19 cellular contexts compared by ENCODE assay signal in genomic region chr7:55193245-55193644, GRCh38.
DNase-seq lines count a peak whose midpoint lies in the region; ATAC-seq, FAIRE-seq and TF ChIP-seq lines count a peak whose summit lies in the region.
"Had no signal": no experiment of that assay in that cellular context is flagged by ENCODE, and none has a peak within 500 bp of the region (broad histone marks: within the 10 kb centered on the region; RNA-seq: fewer than 3 reads in every experiment).

No MANE protein-coding gene starts in this region.

- no peak for TF ChIP-seq EP300 in H1 (IDR thresholded peaks at IDR 0.05; ENCODE audit: borderline replicate concordance in 1 of 2, low read depth in 2 of 2, low read length in 2 of 2)

- CTCF ChIA-PET in MCF 10A (lab: Yijun Ruan, JAX) (no interaction called here), mammary epithelial cell (lab: Charles Lee; ENCODE audit: low non-redundant PET) (no interaction called here), H1 (lab: Charles Lee; ENCODE audit: partially characterized antibody) (interaction anchor here (0.9 to 1.7 kb wide), 2 partner anchors 10 to 62 kb away, joined by 4 to 6 read pairs; no protein-coding TSS in a partner anchor)

- no peaks in the 10 kb centered on the region for H3K27me3 ChIP-seq in mammary epithelial cell (ENCODE audit: insufficient read depth, low read length)
- H3K27me3 ChIP-seq in H1 (replicated peaks in 1 of 4; ENCODE audit: control insufficient read depth in 3 of 4, extremely low read depth in 1 of 4, insufficient read depth in 3 of 4, low read length in 3 of 4) = no peaks in the 10 kb centered on the region
- H3K27me3 ChIP-seq in lower lobe of right lung (ENCODE audit: low read depth) = no peaks in the 10 kb centered on the region

- peak overlapping the region; percentile 5 for H3K27ac Mint-ChIP-seq in MCF 10A (ENCODE audit: low read depth, unreplicated experiment)
- H3K27ac Mint-ChIP-seq: activated B cell treated with CpG ODN at 0.5 μM for 24 hours; activated CD8-positive, alpha-beta T cell treated with anti-CD3 and anti-CD28 coated beads, Interleukin-2, amount 10 ng/mL, durations not matched to agents 7 days and 5 days; activated T-helper 1 cell treated with anti-CD3 and anti-CD28 coated beads, Interleukin-12 subunit alpha, Interleukin-12 subunit beta, Interleukin-2, Interleukin-4 antibody, amounts not matched to agents 30 ng/mL and 10 ng/mL and 1 ng/mL, durations not matched to agents 14 hours and 24 hours and 36 hours; nephron progenitor cell had no signal

- BruUV-seq in MCF 10A (replicated peaks; lab: Mats Ljungman, UMichigan) = no TSS peak
- BruUV-seq in mammary epithelial cell (replicated peaks; lab: Mats Ljungman, UMichigan) = no TSS peak

- H2BK5ac ChIP-seq in H1 (ENCODE audit: low read depth, low read length) = peak overlapping the region; percentile 77; the same call in 1 of the 2 replicates

- H3K36me3 ChIP-seq in mammary epithelial cell (ENCODE audit: insufficient read depth, low read length) (peaks cover 34% of the 10 kb centered on the region), H1 (ENCODE audit: control insufficient read depth in 2 of 4, insufficient read depth in 4 of 4, low read length in 3 of 4) (no peaks in the 10 kb centered on the region), lower lobe of right lung (peaks cover 17% of the 10 kb centered on the region)

- H3K4me1 Mint-ChIP-seq in MCF 10A (ENCODE audit: insufficient read depth, unreplicated experiment) = peaks cover 6% of the 10 kb centered on the region
- H3K4me1 Mint-ChIP-seq: activated B cell treated with CpG ODN at 0.5 μM for 24 hours had no signal

- no peak overlapping the region for H3K4ac ChIP-seq in H1 (replicated peaks; ENCODE audit: insufficient read length, low read depth, low read length)

- no peak overlapping the region for H4K8ac ChIP-seq in H1 (ENCODE audit: extremely low read depth, insufficient read depth, low read length)

- H3K9me3 ChIP-seq in mammary epithelial cell (replicated peaks; ENCODE audit: insufficient read depth, low read length) (no peaks in the 10 kb centered on the region), H1 (ENCODE audit: insufficient read depth in 2 of 2, low read depth in 1 of 2, low read length in 1 of 2) (no peaks in the 10 kb centered on the region), lower lobe of right lung (no peaks in the 10 kb centered on the region)

- no peak overlapping the region for H3K56ac ChIP-seq in H1 (replicated peaks; ENCODE audit: insufficient read length, low read depth, low read length)

- H3K9ac ChIP-seq in mammary epithelial cell (ENCODE audit: insufficient read depth, low read length) (no peak overlapping the region), H1 (replicated peaks in 1 of 4; ENCODE audit: extremely low read depth in 1 of 4, low read depth in 3 of 4, low read length in 3 of 4) (no peak overlapping the region)

- WGBS in mammary epithelial cell (ENCODE audit: low coverage, missing lambda C conversion rate) = 98% methylated on average over 8 of the region's 9 CpGs
- 93% methylated on average over 7 of the region's 9 CpGs; no CpG with 5 or more reads in 1 of the 2 experiments for WGBS in H1 (ENCODE audit: extremely low coverage in 1 of 2, insufficient coverage in 1 of 2, insufficient read length in 1 of 2, insufficient replicate concordance in 2 of 2, low coverage in 1 of 2, low lambda C conversion rate in 2 of 2, missing lambda C conversion rate in 1 of 2), 2 experiments

- no peak overlapping the region for H3K18ac ChIP-seq in H1 (ENCODE audit: extremely low read depth, low read length)

- H3K27ac ChIP-seq in mammary epithelial cell (ENCODE audit: insufficient read depth, low read depth, low read length) = no peak overlapping the region
- no peak overlapping the region for H3K27ac ChIP-seq in H1 (ENCODE audit: low read depth, low read length)
- peak overlapping the region; percentile 43 for H3K27ac ChIP-seq in lower lobe of right lung
- H3K27ac ChIP-seq: C4-2B had no signal

- no peaks in the 10 kb centered on the region for H3K9me3 Mint-ChIP-seq in MCF 10A (ENCODE audit: unreplicated experiment)
- H3K9me3 Mint-ChIP-seq: activated B cell treated with CpG ODN at 0.5 μM for 24 hours; activated T-helper 1 cell treated with anti-CD3 and anti-CD28 coated beads, Interleukin-12 subunit alpha, Interleukin-12 subunit beta, Interleukin-2, Interleukin-4 antibody, amounts not matched to agents 30 ng/mL and 10 ng/mL and 1 ng/mL, durations not matched to agents 14 hours and 24 hours and 36 hours; nephron progenitor cell had no signal

- no peak overlapping the region for H3K14ac ChIP-seq in H1 (ENCODE audit: insufficient read length)

- H3K79me1 ChIP-seq in H1 (ENCODE audit: low read depth, low read length) = no peaks in the 10 kb centered on the region

- no peak overlapping the region for H2BK12ac ChIP-seq in H1 (ENCODE audit: low read depth, low read length)

- H2AK5ac ChIP-seq in H1 (ENCODE audit: low read depth, low read length) = no peak overlapping the region; the same call in 1 of the 2 replicates

- TF ChIP-seq RAD21 in H1 (IDR thresholded peaks at IDR 0.05 in 1 of 2, conservative IDR thresholded peaks at IDR 0.05 in 1 of 2; ENCODE audit: low read depth in 2 of 2, low read length in 2 of 2) = no peak

- H3K23ac ChIP-seq in H1 (ENCODE audit: insufficient read length) = no peak overlapping the region

- no peak for FAIRE-seq in H1 (lab: Jason Lieb, UNC)

- no peak overlapping the region for H3K4me3 ChIP-seq in mammary epithelial cell (replicated peaks in 1 of 3; ENCODE audit: insufficient read depth in 1 of 3, low read depth in 2 of 3, low read length in 3 of 3)
- H3K4me3 ChIP-seq in H1 (ENCODE audit: extremely low read depth in 1 of 4, insufficient read depth in 2 of 4, low read depth in 3 of 4, low read length in 4 of 4) = no peak overlapping the region
- no peak overlapping the region for H3K4me3 ChIP-seq in lower lobe of right lung

- peak overlapping the region; percentile 15 for H2BK120ac ChIP-seq in H1 (replicated peaks; ENCODE audit: low read depth, low read length)

- H2AFZ ChIP-seq in mammary epithelial cell (ENCODE audit: low read depth, low read length) (no peak overlapping the region), H1 (ENCODE audit: low read length) (no peak overlapping the region)

- intact Hi-C loops in MCF 10A (cut with micrococcal nuclease) = no loop called here
- intact Hi-C loops in mammary epithelial cell (cut with micrococcal nuclease) = no loop called here
- intact Hi-C loops in lower lobe of right lung (cut with DNase I) = no loop called here

- H3K27me3 Mint-ChIP-seq in MCF 10A (ENCODE audit: insufficient read depth, unreplicated experiment) = no peaks in the 10 kb centered on the region
- H3K27me3 Mint-ChIP-seq: activated B cell treated with CpG ODN at 0.5 μM for 24 hours had no signal

- ATAC-seq in lower lobe of right lung = no peak
- no peak for ATAC-seq in HG03342 (IDR thresholded peaks at IDR 0.05; ENCODE audit: unreplicated experiment)
- ATAC-seq in HG03108 (IDR thresholded peaks at IDR 0.05; ENCODE audit: unreplicated experiment) = no peak
- ATAC-seq: activated CD8-positive, alpha-beta T cell treated with anti-CD3 and anti-CD28 coated beads, Interleukin-2, amount 10 ng/mL, durations not matched to agents 7 days and 5 days had no signal

- dilution Hi-C loops in mammary epithelial cell (cut with HindIII; ENCODE audit: low sequenced_read_pairs) = no loop called here

- peak overlapping the region; percentile 15 for H4K91ac ChIP-seq in H1 (replicated peaks; ENCODE audit: insufficient read length, low read length)

- H3K23me2 ChIP-seq in H1 (ENCODE audit: low read depth, low read length) = no peaks in the 10 kb centered on the region

- no peak for TF ChIP-seq POLR2A in H1 (IDR thresholded peaks at IDR 0.05; ENCODE audit: control extremely low read depth in 1 of 2, low read depth in 2 of 2, low read length in 2 of 2)

- TF ChIP-seq CTCF in MCF 10A (IDR thresholded peaks at IDR 0.05; ENCODE audit: unreplicated experiment) = no peak
- TF ChIP-seq CTCF in mammary epithelial cell (conservative IDR thresholded peaks at IDR 0.05 in 1 of 2, IDR thresholded peaks at IDR 0.05 in 1 of 2; ENCODE audit: extremely low read depth in 1 of 2, insufficient read depth in 1 of 2, low read depth in 1 of 2, low read length in 2 of 2) = no peak
- TF ChIP-seq CTCF in H1 (IDR thresholded peaks at IDR 0.05; ENCODE audit: control extremely low read depth in 1 of 3, insufficient read depth in 1 of 3, low read depth in 1 of 3, low read length in 3 of 3) = no peak
- TF ChIP-seq CTCF in lower lobe of right lung (IDR thresholded peaks at IDR 0.05) = no peak

- POLR2A ChIA-PET in MCF 10A (lab: Yijun Ruan, JAX) = interaction anchor here (1.2 kb wide), 1 partner anchor 16 kb away, joined by 3 read pairs; no protein-coding TSS in a partner anchor
- POLR2A ChIA-PET in H1 (lab: Charles Lee; ENCODE audit: partially characterized antibody) = no interaction called here

- peaks cover 100% of the 10 kb centered on the region for H3K36me3 Mint-ChIP-seq in MCF 10A (ENCODE audit: insufficient read depth, unreplicated experiment)

- H3K4me2 ChIP-seq in mammary epithelial cell (ENCODE audit: insufficient read depth, low read depth, low read length) = no peak overlapping the region
- H3K4me2 ChIP-seq in H1 (ENCODE audit: insufficient read depth in 1 of 2, low read depth in 2 of 2, low read length in 2 of 2) = no peak overlapping the region

- H2BK15ac ChIP-seq in H1 (ENCODE audit: low read length) = no peak overlapping the region

- no peaks in the 10 kb centered on the region for H4K20me1 ChIP-seq in mammary epithelial cell (ENCODE audit: insufficient read depth, low read length)
- H4K20me1 ChIP-seq in H1 (replicated peaks in 1 of 2; ENCODE audit: control insufficient read depth in 1 of 2, insufficient read depth in 2 of 2, low read length in 2 of 2) = no peaks in the 10 kb centered on the region

- in situ Hi-C loops in mammary epithelial cell (cut with MboI; ENCODE audit: low sequenced_read_pairs in 2 of 2) = no loop called here

- H3K4me1 ChIP-seq in mammary epithelial cell (ENCODE audit: insufficient read depth, low read length) (peaks cover 5% of the 10 kb centered on the region), H1 (replicated peaks in 1 of 4; ENCODE audit: control insufficient read depth in 3 of 4, insufficient read depth in 4 of 4, low read length in 3 of 4) (peaks cover 21 to 39% (median 35%) of the 10 kb centered on the region in 4 experiments), lower lobe of right lung (peaks cover 31% of the 10 kb centered on the region)

- peaks cover 50% of the 10 kb centered on the region for H3K79me2 ChIP-seq in mammary epithelial cell (ENCODE audit: insufficient read depth, low read length)
- no peaks in the 10 kb centered on the region for H3K79me2 ChIP-seq in H1 (ENCODE audit: control insufficient read depth in 1 of 2, insufficient read depth in 2 of 2, low read length in 2 of 2)

- DNase-seq in MCF 10A (ENCODE audit: unreplicated experiment) (no peak), mammary epithelial cell (no peak), H1 (ENCODE audit: low read depth in 1 of 2, low spot score in 2 of 2) (peak in 1 of 2 experiments; percentile 40), lower lobe of right lung (no peak), AG08395 (ENCODE audit: low spot score) (no peak), HUDEP-2 (lab: John Stamatoyannopoulos, UW; ENCODE audit: unreplicated experiment in 76 of 76) (no peak)
- DNase-seq: activated B cell treated with CpG ODN at 0.5 μM for 24 hours; activated CD8-positive, alpha-beta T cell treated with anti-CD3 and anti-CD28 coated beads, Interleukin-2, amount 10 ng/mL, durations not matched to agents 7 days and 5 days; GDM1; KBM-7; mesendoderm; MV-4-11; NCI-H187; nephron progenitor cell; SIG-M5 had no signal

- H2BK20ac ChIP-seq in H1 (ENCODE audit: low read length) = no peak overlapping the region; the same call in 1 of the 2 replicates

- no peak overlapping the region for H3K4me3 Mint-ChIP-seq in MCF 10A (ENCODE audit: unreplicated experiment)
- H3K4me3 Mint-ChIP-seq: activated B cell treated with CpG ODN at 0.5 μM for 24 hours; activated CD8-positive, alpha-beta T cell treated with anti-CD3 and anti-CD28 coated beads, Interleukin-2, amount 10 ng/mL, durations not matched to agents 7 days and 5 days; activated T-helper 1 cell treated with anti-CD3 and anti-CD28 coated beads, Interleukin-12 subunit alpha, Interleukin-12 subunit beta, Interleukin-2, Interleukin-4 antibody, amounts not matched to agents 30 ng/mL and 10 ng/mL and 1 ng/mL, durations not matched to agents 14 hours and 24 hours and 36 hours; nephron progenitor cell had no signal

- no peak overlapping the region for H4K5ac ChIP-seq in H1 (ENCODE audit: insufficient read length, low read depth, low read length)
